In genomic region chr21:34571994-34572393, GRCh38 we compare ENCODE assay signal across 35 cellular contexts. TPM values are rescaled to one million over a fixed set of nuclear protein-coding genes. Genes with fewer than 3 reads are reported as not detected.
"Had no signal": no experiment of that assay in that cellular context is flagged by ENCODE, and none has a peak within 500 bp of the region (broad histone marks: within the 10 kb centered on the region; RNA-seq: fewer than 3 reads in every experiment).

No MANE protein-coding gene starts in this region.

- H3K4me1 ChIP-seq: SJCRH30 had no signal

- H3K27me3 Mint-ChIP-seq: activated CD4-positive, alpha-beta memory T cell treated with anti-CD3 and anti-CD28 coated beads, Interleukin-2, amount 10 ng/mL, durations not matched to agents 7 days and 5 days; activated CD8-positive, alpha-beta memory T cell treated with anti-CD3 and anti-CD28 coated beads, Interleukin-2, amount 10 ng/mL, durations not matched to agents 7 days and 5 days; activated naive CD8-positive, alpha-beta T cell treated with anti-CD3 and anti-CD28 coated beads for 36 hours; activated T-helper 17 cell treated with anti-CD3 and anti-CD28 coated beads, Interleukin-2, amount 50 U/mL, for 72 hours; central memory CD8-positive, alpha-beta T cell had no signal

- ATAC-seq: activated CD8-positive, alpha-beta memory T cell treated with anti-CD3 and anti-CD28 coated beads, Interleukin-2, amount 10 ng/mL, durations not matched to agents 7 days and 5 days; activated T-cell treated with anti-CD3 and anti-CD28 coated beads, Interleukin-2, amount 50 U/mL, for 72 hours; activated T-helper 17 cell treated with anti-CD3 and anti-CD28 coated beads, Interleukin-2, amount 50 U/mL, for 72 hours; Panc1 had no signal

- H3K27ac Mint-ChIP-seq: activated CD4-positive, alpha-beta memory T cell treated with anti-CD3 and anti-CD28 coated beads, Interleukin-2, amount 10 ng/mL, durations not matched to agents 7 days and 5 days; activated CD8-positive, alpha-beta memory T cell treated with anti-CD3 and anti-CD28 coated beads, Interleukin-2, amount 10 ng/mL, durations not matched to agents 7 days and 5 days; activated naive CD8-positive, alpha-beta T cell treated with anti-CD3 and anti-CD28 coated beads for 36 hours; activated T-cell treated with anti-CD3 and anti-CD28 coated beads, Interleukin-2, amount 50 U/mL, for 72 hours; activated T-helper 17 cell treated with anti-CD3 and anti-CD28 coated beads, Interleukin-2, amount 50 U/mL, for 72 hours had no signal

- H3K4me3 ChIP-seq: SJCRH30, SK-N-MC had no signal

- DNase-seq: activated CD4-positive, alpha-beta memory T cell treated with anti-CD3 and anti-CD28 coated beads, Interleukin-2, amount 10 ng/mL, durations not matched to agents 7 days and 5 days; activated CD4-positive, alpha-beta T cell treated with anti-CD3 and anti-CD28 coated beads for 1 hour; activated CD4-positive, alpha-beta T cell treated with anti-CD3 and anti-CD28 coated beads for 48 hours; activated CD4-positive, CD25-positive, alpha-beta regulatory T cell; activated CD8-positive, alpha-beta memory T cell treated with anti-CD3 and anti-CD28 coated beads for 24 hours; activated CD8-positive, alpha-beta memory T cell treated with anti-CD3 and anti-CD28 coated beads, Interleukin-2, amount 10 ng/mL, durations not matched to agents 7 days and 5 days; activated CD8-positive, alpha-beta memory T cell treated with anti-CD3 and anti-CD28 coated beads, Interleukin-2, amount 50 U/mL, for 48 hours; activated effector memory CD4-positive, alpha-beta T cell treated with anti-CD3 and anti-CD28 coated beads, Interleukin-2, amount 50 U/mL, for 16 hours; activated naive CD4-positive, alpha-beta T cell; activated naive CD4-positive, alpha-beta T cell treated with anti-CD3 and anti-CD28 coated beads, Interleukin-2, amount 50 U/mL, for 16 hours; activated naive CD8-positive, alpha-beta T cell treated with anti-CD3 and anti-CD28 coated beads for 36 hours; activated T-cell treated with anti-CD3 and anti-CD28 coated beads, Interleukin-2, amount 50 U/mL, for 1 hour; activated T-cell treated with anti-CD3 and anti-CD28 coated beads, Interleukin-2, amount 50 U/mL, for 72 hours; amniotic stem cell; aorta; brain microvascular endothelial cell; Karpas-422; NCI-H1048; NCI-H1105 treated with DMSO at 0.1 percent for 48 hours; NCI-H1436; NCI-H1694; NCI-H1930; NCI-H2081 treated with DMSO at 0.1 percent for 48 hours; NCI-H345; NCI-H524 treated with DMSO at 0.1 percent for 48 hours; SHP77; SJCRH30; T1000; WERI-Rb-1 had no signal

- H3K9me3 Mint-ChIP-seq: central memory CD8-positive, alpha-beta T cell had no signal

- H3K4me3 Mint-ChIP-seq: activated CD4-positive, alpha-beta memory T cell treated with anti-CD3 and anti-CD28 coated beads, Interleukin-2, amount 10 ng/mL, durations not matched to agents 7 days and 5 days; activated CD8-positive, alpha-beta memory T cell treated with anti-CD3 and anti-CD28 coated beads, Interleukin-2, amount 10 ng/mL, durations not matched to agents 7 days and 5 days; activated naive CD8-positive, alpha-beta T cell treated with anti-CD3 and anti-CD28 coated beads for 36 hours; activated T-cell treated with anti-CD3 and anti-CD28 coated beads, Interleukin-2, amount 50 U/mL, for 72 hours; activated T-helper 17 cell treated with anti-CD3 and anti-CD28 coated beads, Interleukin-2, amount 50 U/mL, for 72 hours; central memory CD8-positive, alpha-beta T cell had no signal

- H3K27me3 ChIP-seq: brain microvascular endothelial cell, SJCRH30 had no signal

- H3K36me3 ChIP-seq: brain microvascular endothelial cell, SJCRH30, WERI-Rb-1 had no signal

- H3K9me3 ChIP-seq: SJCRH30 had no signal

- H3K27ac ChIP-seq: brain microvascular endothelial cell, SJCRH30, SK-N-MC, WERI-Rb-1 had no signal

- H3K4me1 Mint-ChIP-seq: activated CD4-positive, alpha-beta memory T cell treated with anti-CD3 and anti-CD28 coated beads, Interleukin-2, amount 10 ng/mL, durations not matched to agents 7 days and 5 days; activated naive CD8-positive, alpha-beta T cell treated with anti-CD3 and anti-CD28 coated beads for 36 hours; activated T-helper 17 cell treated with anti-CD3 and anti-CD28 coated beads, Interleukin-2, amount 50 U/mL, for 72 hours had no signal

RNA-seq across cellular contexts. Expression of gene KCNE1, which starts 60.0 kb away (rescaled TPM):
- total RNA-seq: NCI-H460, RPMI7951 had no signal
